ENCODE assay signal across 14 cellular contexts in the genomic region with DNA sequence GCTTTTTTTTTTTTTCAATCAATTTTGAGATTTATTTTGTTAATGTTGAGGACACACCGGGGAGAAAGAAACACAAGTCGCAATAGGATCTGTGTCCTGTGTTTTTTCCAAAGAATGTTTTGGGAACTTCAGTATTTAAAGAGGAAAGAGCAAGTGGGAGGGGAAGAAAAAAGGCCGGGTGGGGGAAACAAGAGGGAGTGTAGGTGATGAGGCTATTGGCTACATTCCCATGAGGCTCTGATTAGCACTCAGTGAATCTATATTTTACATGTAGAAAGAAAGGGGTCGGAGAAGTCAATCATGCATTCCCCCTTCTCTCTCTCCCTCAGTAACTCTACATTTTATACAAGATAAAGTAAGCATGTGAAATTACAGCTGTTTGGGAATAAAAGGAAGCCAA. TPM values are rescaled to one million over a fixed set of nuclear protein-coding genes. Genes with fewer than 3 reads are reported as not detected.
DNase-seq lines count a peak whose midpoint lies in the region; ATAC-seq, FAIRE-seq and TF ChIP-seq lines count a peak whose summit lies in the region.
"Had no signal": no experiment of that assay in that cellular context is flagged by ENCODE, and none has a peak within 500 bp of the region (broad histone marks: within the 10 kb centered on the region; RNA-seq: fewer than 3 reads in every experiment).

No MANE protein-coding gene starts in this region.

- BruUV-seq in A673 (replicated peaks; lab: Mats Ljungman, UMichigan) (no TSS peak), OCI-LY7 (replicated peaks; lab: Mats Ljungman, UMichigan) (no TSS peak), endothelial cell of umbilical vein (replicated peaks; lab: Mats Ljungman, UMichigan) (no TSS peak)

- H3K27ac ChIP-seq in A673 (ENCODE audit: low read depth, low read length, poor library complexity, severe bottlenecking) (peak overlapping the region; percentile 38), OCI-LY7 (ENCODE audit: low read depth, low read length, poor library complexity, severe bottlenecking) (peak overlapping the region; percentile 98), endothelial cell of umbilical vein (ENCODE audit: insufficient read depth, low read depth, low read length) (peak overlapping the region; percentile 39), prostate gland (peak overlapping the region; percentile 35 to 67)

- CTCF ChIA-PET in A673 (lab: Charles Lee) (no interaction called here), OCI-LY7 (lab: Charles Lee; ENCODE audit: unreplicated experiment) (no interaction called here), endothelial cell of umbilical vein (lab: Charles Lee) (no interaction called here)

- intact Hi-C loops in A673 (cut with micrococcal nuclease; ENCODE audit: unreplicated experiment) = no loop called here
- intact Hi-C loops in OCI-LY7 (cut with micrococcal nuclease; ENCODE audit: unreplicated experiment) = loop anchor here (2.0 to 5.0 kb wide), 3 partner anchors 129 to 349 kb away; no protein-coding TSS in a partner anchor
- intact Hi-C loops in endothelial cell of umbilical vein (cut with micrococcal nuclease) = no loop called here
- intact Hi-C loops in prostate gland (cut with DNase I) = loop anchor here (5.0 kb wide), 1 partner anchor 246 kb away; a partner anchor contains a TSS
- intact Hi-C loops in head of caudate nucleus (cut with DNase I) = no loop called here
- intact Hi-C loops in sciatic nerve (cut with DNase I) = no loop called here

- dilution Hi-C loops in endothelial cell of umbilical vein (cut with MboI; ENCODE audit: extremely low pct_ligation_motif_present, low sequenced_read_pairs) = no loop called here

- POLR2A ChIA-PET in A673 (lab: Charles Lee; ENCODE audit: low non-redundant PET) = no interaction called here
- POLR2A ChIA-PET in OCI-LY7 (lab: Charles Lee) = interaction anchor here (0.7 kb wide), 1 partner anchor 1068 kb away, joined by 4 read pairs; no protein-coding TSS in a partner anchor
- POLR2A ChIA-PET in endothelial cell of umbilical vein (lab: Charles Lee) = interaction anchor here (0.7 kb wide), 1 partner anchor 97 kb away, joined by 3 read pairs; no protein-coding TSS in a partner anchor

- H3K4me3 ChIP-seq in A673 (ENCODE audit: low read depth, low read length, poor library complexity, severe bottlenecking) (no peak overlapping the region), OCI-LY7 (ENCODE audit: low read depth, low read length, poor library complexity, severe bottlenecking) (peak overlapping the region; percentile 77), endothelial cell of umbilical vein (replicated peaks in 1 of 3; ENCODE audit: insufficient read depth in 1 of 3, low read depth in 1 of 3, low read length in 3 of 3) (no peak overlapping the region), prostate gland (no peak overlapping the region)

- 41% methylated on average over 4 of the region's 4 CpGs for WGBS in prostate gland

- no peak for FAIRE-seq in endothelial cell of umbilical vein (lab: Jason Lieb, UNC)
- FAIRE-seq: endometrium had no signal

- H3K79me2 ChIP-seq in OCI-LY7 (ENCODE audit: insufficient read depth, low read depth, low read length) (peaks cover 93% of the 10 kb centered on the region), endothelial cell of umbilical vein (ENCODE audit: control insufficient read depth, insufficient read depth, low read length) (peaks cover 47% of the 10 kb centered on the region)

- no peak for ATAC-seq in sciatic nerve
- ATAC-seq: stimulated activated naive CD8-positive, alpha-beta T cell treated with anti-CD3 and anti-CD28 coated beads, Interleukin-15, Interleukin-2, amounts not matched to agents 100 U/mL and 50 U/mL, for 24 hours had no signal

- DNase-seq in A673 (ENCODE audit: low spot score) (no peak), OCI-LY7 (ENCODE audit: low spot score) (no peak), endothelial cell of umbilical vein (ENCODE audit: low read depth, low spot score) (no peak), prostate gland (ENCODE audit: low spot score) (no peak), head of caudate nucleus (no peak), LoVo (ENCODE audit: low spot score) (no peak), GM20000 (ENCODE audit: low spot score) (no peak), sciatic nerve (ENCODE audit: low spot score) (no peak)
- DNase-seq: activated naive CD8-positive, alpha-beta T cell treated with anti-CD3 and anti-CD28 coated beads, Interleukin-2, amount 10 ng/mL, durations not matched to agents 7 days and 5 days; BE2C; GOT3; NCI-H187; stimulated activated naive CD8-positive, alpha-beta T cell treated with anti-CD3 and anti-CD28 coated beads, Interleukin-15, Interleukin-2, amounts not matched to agents 100 U/mL and 50 U/mL, for 24 hours had no signal

- no peak for TF ChIP-seq POLR2A in endothelial cell of umbilical vein (IDR thresholded peaks at IDR 0.05; ENCODE audit: low read depth, low read length)
- TF ChIP-seq POLR2A in prostate gland (IDR thresholded peaks at IDR 0.05) = no peak

- no peaks in the 10 kb centered on the region for H3K4me1 ChIP-seq in A673 (ENCODE audit: insufficient read depth, low read length, poor library complexity, severe bottlenecking)
- H3K4me1 ChIP-seq in OCI-LY7 (ENCODE audit: insufficient read depth, low read length, poor library complexity, severe bottlenecking) = peaks cover 64% of the 10 kb centered on the region
- no peaks in the 10 kb centered on the region for H3K4me1 ChIP-seq in endothelial cell of umbilical vein (ENCODE audit: control insufficient read depth, extremely low read depth, insufficient read depth, low read length)
- H3K4me1 ChIP-seq in prostate gland (replicated peaks) = no peaks in the 10 kb centered on the region
- H3K4me1 ChIP-seq: BE2C had no signal

- H2AFZ ChIP-seq in OCI-LY7 (ENCODE audit: low read length) (no peak overlapping the region), endothelial cell of umbilical vein (ENCODE audit: low read depth, low read length) (no peak overlapping the region)

- TF ChIP-seq CTCF in A673 (conservative IDR thresholded peaks at IDR 0.05; ENCODE audit: low read depth, low read length) = no peak
- TF ChIP-seq CTCF in OCI-LY7 (conservative IDR thresholded peaks at IDR 0.05; ENCODE audit: low read length) = no peak
- TF ChIP-seq CTCF in endothelial cell of umbilical vein (IDR thresholded peaks at IDR 0.05; ENCODE audit: extremely low read depth in 1 of 2, insufficient read depth in 1 of 2, low read depth in 1 of 2, low read length in 2 of 2) = no peak
- TF ChIP-seq CTCF in prostate gland (IDR thresholded peaks at IDR 0.05) = no peak
- TF ChIP-seq CTCF in GM20000 (IDR thresholded peaks at IDR 0.05; ENCODE audit: extremely low read depth, missing control alignments) = no peak

- H3K4me2 ChIP-seq in OCI-LY7 (ENCODE audit: low read length) (peak overlapping the region; percentile 76), endothelial cell of umbilical vein (ENCODE audit: insufficient read depth, low read length) (peak overlapping the region; percentile 29)

- no peaks in the 10 kb centered on the region for H3K9me2 ChIP-seq in OCI-LY7 (ENCODE audit: insufficient read depth, low read length)

- H3K9me3 ChIP-seq in A673 (ENCODE audit: low read depth, low read length, poor library complexity, severe bottlenecking) (peaks cover 17% of the 10 kb centered on the region), OCI-LY7 (ENCODE audit: low read length) (peaks cover 19% of the 10 kb centered on the region), endothelial cell of umbilical vein (replicated peaks; ENCODE audit: control insufficient read depth, insufficient read depth, low read length) (peaks cover 2% of the 10 kb centered on the region), prostate gland (no peaks in the 10 kb centered on the region)
- H3K9me3 ChIP-seq: BE2C had no signal

- H4K20me1 ChIP-seq in OCI-LY7 (ENCODE audit: insufficient read depth, low read length) (no peaks in the 10 kb centered on the region), endothelial cell of umbilical vein (replicated peaks; ENCODE audit: control insufficient read depth, extremely low read depth, insufficient read depth, low read length) (no peaks in the 10 kb centered on the region)

- no peaks in the 10 kb centered on the region for H3K27me3 ChIP-seq in A673 (replicated peaks; ENCODE audit: insufficient read depth, low read depth, low read length, poor library complexity)
- H3K27me3 ChIP-seq in endothelial cell of umbilical vein (ENCODE audit: control insufficient read depth in 2 of 2, insufficient read depth in 2 of 2, low read length in 2 of 2) = no peaks in the 10 kb centered on the region
- no peaks in the 10 kb centered on the region for H3K27me3 ChIP-seq in prostate gland (replicated peaks; ENCODE audit: insufficient read depth)
- H3K27me3 ChIP-seq: BE2C had no signal

- H3K9me1 ChIP-seq in endothelial cell of umbilical vein (replicated peaks; ENCODE audit: control insufficient read depth, extremely low read depth, insufficient read depth, low read length) = no peaks in the 10 kb centered on the region

- H3K9ac ChIP-seq in endothelial cell of umbilical vein (replicated peaks; ENCODE audit: extremely low read depth, insufficient read depth, low read length) = no peak overlapping the region

- H3K36me3 ChIP-seq in A673 (ENCODE audit: insufficient read depth, low read length, poor library complexity, severe bottlenecking) = peaks cover 8% of the 10 kb centered on the region
- peaks cover 55% of the 10 kb centered on the region for H3K36me3 ChIP-seq in OCI-LY7 (ENCODE audit: insufficient read depth, low read length)
- no peaks in the 10 kb centered on the region for H3K36me3 ChIP-seq in endothelial cell of umbilical vein (ENCODE audit: control insufficient read depth in 2 of 2, extremely low read depth in 1 of 2, insufficient read depth in 2 of 2, low read length in 2 of 2)
- H3K36me3 ChIP-seq in prostate gland = no peaks in the 10 kb centered on the region

TF ChIP-seq in endothelial cell of umbilical vein, 7 proteins besides CTCF, POLR2A, EP300 and RAD21 (continues in another document):
- no peak for TF ChIP-seq EZH2 (IDR thresholded peaks at IDR 0.05; ENCODE audit: borderline replicate concordance, low read depth, low read length, severe bottlenecking)
- TF ChIP-seq, protein P1, sequence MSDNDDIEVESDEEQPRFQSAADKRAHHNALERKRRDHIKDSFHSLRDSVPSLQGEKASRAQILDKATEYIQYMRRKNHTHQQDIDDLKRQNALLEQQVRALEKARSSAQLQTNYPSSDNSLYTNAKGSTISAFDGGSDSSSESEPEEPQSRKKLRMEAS (IDR thresholded peaks at IDR 0.05; ENCODE audit: insufficient read depth, insufficient read length) = no peak

RNA-seq across cellular contexts. Expression of a gene that starts 4.1 kb away (rescaled TPM):
- total RNA-seq in A673 (2021) (10.2 and 13.0 TPM in 2 replicates), OCI-LY7 (2022) (48.4 and 58.4 TPM in 2 replicates), endothelial cell of umbilical vein (10.8 and 11.5 TPM in 2 replicates), prostate gland (10 to 100 TPM; 17.6 to 48.2 TPM), sciatic nerve (29.6 TPM)
- 55.9 and 62.6 TPM in 2 replicates for total RNA-seq in OCI-LY7 (2014; rRNA removed; shearing (Covaris generic))
- polyA plus RNA-seq in endothelial cell of umbilical vein = 0.83 and 1.0 TPM in 2 replicates
- 1.1 and 1.4 TPM in 2 replicates for polyA plus RNA-seq in endothelial cell of umbilical vein (2011; cell fraction: cytosol; rRNA removed)
- polyA plus RNA-seq in endothelial cell of umbilical vein (2011; cell fraction: nucleus; rRNA removed) = 8.3 and 8.8 TPM in 2 replicates
- 2.5 and 2.9 TPM in 2 replicates for polyA plus RNA-seq in endothelial cell of umbilical vein (2012)
- polyA minus RNA-seq in endothelial cell of umbilical vein = 3.8 and 5.6 TPM in 2 replicates
- polyA minus RNA-seq in endothelial cell of umbilical vein (2011; cell fraction: cytosol; rRNA and poly(A)+ RNA removed) = 4.8 TPM
- polyA minus RNA-seq in endothelial cell of umbilical vein (2011; cell fraction: nucleus; rRNA and poly(A)+ RNA removed) = 15.4 and 20.4 TPM in 2 replicates

Comparison
In these comparisons a context has a peak if more than half of its experiments do, and no peak if none do; other contexts are left out.
1. H3K27ac ChIP-seq: peak in every context shown above with its lines; median percentile 98 in OCI-LY7; 51 in prostate gland; 39 in endothelial cell of umbilical vein; 38 in A673.
2. intact Hi-C loops: an anchor here in OCI-LY7 (2.0 to 5.0 kb wide) and prostate gland (5.0 kb wide); none called in A673, endothelial cell of umbilical vein, head of caudate nucleus and sciatic nerve.